In the genomic region with DNA sequence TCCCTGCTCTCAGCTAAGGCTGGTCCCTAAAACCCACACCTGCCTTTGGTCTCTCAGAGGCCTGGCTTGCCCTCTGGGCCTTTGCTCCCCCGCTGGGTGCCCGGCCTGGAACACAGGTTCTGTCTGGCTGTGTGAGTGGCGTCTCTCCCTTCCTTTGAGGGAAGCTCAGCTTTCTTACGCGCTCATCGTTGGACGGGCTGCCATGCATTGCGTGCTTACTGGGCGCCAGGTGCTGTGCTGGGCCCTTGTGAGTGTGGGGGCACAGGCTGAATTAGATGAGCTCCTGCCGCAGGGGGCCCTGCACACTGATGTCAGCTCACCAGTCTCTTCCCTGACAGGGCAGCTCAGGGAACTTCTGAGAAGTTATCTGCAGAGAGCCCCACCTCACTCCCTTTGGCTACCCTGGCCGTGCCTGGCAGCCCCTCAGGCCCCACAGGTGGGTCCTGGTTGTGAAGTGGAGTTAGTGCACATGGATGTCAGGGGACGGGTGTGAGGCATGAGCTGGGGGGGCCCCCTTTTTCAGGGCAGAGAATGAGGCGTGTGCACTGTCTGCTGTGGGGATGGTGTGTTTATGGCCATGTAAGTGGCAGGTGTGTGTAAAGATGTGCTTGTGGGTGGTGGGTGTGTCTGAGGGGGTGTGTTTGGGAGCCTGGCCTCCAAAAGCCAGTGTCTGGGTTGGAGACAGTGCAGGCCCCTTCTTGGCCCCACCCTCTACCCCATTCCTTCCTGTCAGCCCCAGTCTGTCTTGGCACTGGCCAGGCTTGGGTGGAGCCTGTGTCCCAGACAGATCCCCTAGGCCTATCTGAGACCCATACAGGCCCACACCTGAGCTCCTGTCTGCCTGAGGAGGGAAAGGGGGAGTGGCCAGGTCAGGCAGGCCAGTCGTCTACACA, we compare ENCODE assay signal across 1 cellular context.
TF ChIP-seq lines count a peak whose summit lies in the region.

No MANE protein-coding gene starts in this region.

TF ChIP-seq in GM23338, 12 proteins besides CTCF, POLR2A, EP300 and RAD21:
- TF ChIP-seq EZH2phosphoT487 (IDR thresholded peaks at IDR 0.05; ENCODE audit: unreplicated experiment) = no peak
- TF ChIP-seq JUNB (IDR thresholded peaks at IDR 0.05; ENCODE audit: unreplicated experiment) = no peak
- TF ChIP-seq ZNF114 (CRISPR knock-in tag; IDR thresholded peaks at IDR 0.05) = no peak
- no peak for TF ChIP-seq NANOG (IDR thresholded peaks at IDR 0.05; ENCODE audit: borderline replicate concordance)
- no peak for TF ChIP-seq ETS1 (IDR thresholded peaks at IDR 0.05)
- no peak for TF ChIP-seq CREB1 (CRISPR knock-in tag; IDR thresholded peaks at IDR 0.05; ENCODE audit: low read depth)
- TF ChIP-seq ZNF462 (CRISPR knock-in tag; IDR thresholded peaks at IDR 0.05) = no peak
- TF ChIP-seq EZH2 (IDR thresholded peaks at IDR 0.05; ENCODE audit: low read depth, unreplicated experiment) = no peak
- TF ChIP-seq POLR2AphosphoS5 (IDR thresholded peaks at IDR 0.05; ENCODE audit: low read depth) = no peak
- TF ChIP-seq ZNF331 (CRISPR knock-in tag; IDR thresholded peaks at IDR 0.05; ENCODE audit: low read depth) = no peak
- no peak for TF ChIP-seq STAT1 (IDR thresholded peaks at IDR 0.05; ENCODE audit: unreplicated experiment)
- no peak for TF ChIP-seq REST (IDR thresholded peaks at IDR 0.05; ENCODE audit: unreplicated experiment)
